13 cellular contexts compared by ENCODE assay signal in genomic region chr16:10510279-10510678, GRCh38.
A peak's percentile ranks its signal among the peaks of the same experiment; 100 is the strongest.
DNase-seq lines count a peak whose midpoint lies in the region; ATAC-seq and TF ChIP-seq lines count a peak whose summit lies in the region.
"Had no signal": no experiment of that assay in that cellular context is flagged by ENCODE, and none has a peak within 500 bp of the region (broad histone marks: within the 10 kb centered on the region; RNA-seq: fewer than 3 reads in every experiment).

No MANE protein-coding gene starts in this region.

- CTCF ChIA-PET in HEK293 (lab: Yijun Ruan, JAX): interaction anchor here (0.6 to 2.5 kb wide), 12 partner anchors 75 to 328 kb away, joined by 3 to 26 read pairs (median 4); partner anchors contain the start of gene GRIN2A

- peaks cover 4 to 5% of the 10 kb centered on the region in 2 donors for H3K36me3 Mint-ChIP-seq in activated T-cell treated with anti-CD3 and anti-CD28 coated beads, Interleukin-2, amount 50 U/mL, for 72 hours (ENCODE audit: insufficient read depth in 2 of 2)
- no peaks in the 10 kb centered on the region for H3K36me3 Mint-ChIP-seq in activated T-cell treated with anti-CD3 and anti-CD28 coated beads, Interleukin-2, amount 50 U/mL, for 4 hours (ENCODE audit: insufficient read depth)
- H3K36me3 Mint-ChIP-seq in stimulated activated memory B cell treated with anti-CD40 and anti-IgM and Interleukin-4, amounts not matched to agents 10 μg/mL and 1 μg/mL and 100 μg/mL, for 72 hours: no peaks in the 10 kb centered on the region
- H3K36me3 Mint-ChIP-seq: CD4-positive, CD25-positive, alpha-beta regulatory T cell; CD8-positive, alpha-beta memory T cell had no signal

- H3K27ac Mint-ChIP-seq in activated T-cell treated with anti-CD3 and anti-CD28 coated beads, Interleukin-2, amount 50 U/mL, for 72 hours: no peak overlapping the region
- peak overlapping the region; percentile 79 for H3K27ac Mint-ChIP-seq in stimulated activated memory B cell treated with anti-CD40 and anti-IgM and Interleukin-4, amounts not matched to agents 10 μg/mL and 1 μg/mL and 100 μg/mL, for 72 hours
- H3K27ac Mint-ChIP-seq: GM23338, HFFc6 had no signal

- peak overlapping the region; percentile 60 for H3K4me2 ChIP-seq in DOHH2 (ENCODE audit: low read length)
- H3K4me2 ChIP-seq: GM23338 had no signal

- H3K27me3 Mint-ChIP-seq in activated T-cell treated with anti-CD3 and anti-CD28 coated beads, Interleukin-2, amount 50 U/mL, for 72 hours (ENCODE audit: low read depth): no peaks in the 10 kb centered on the region
- no peaks in the 10 kb centered on the region for H3K27me3 Mint-ChIP-seq in activated T-cell treated with anti-CD3 and anti-CD28 coated beads, Interleukin-2, amount 50 U/mL, for 4 hours (ENCODE audit: low read depth)
- no peaks in the 10 kb centered on the region for H3K27me3 Mint-ChIP-seq in stimulated activated memory B cell treated with anti-CD40 and anti-IgM and Interleukin-4, amounts not matched to agents 10 μg/mL and 1 μg/mL and 100 μg/mL, for 72 hours
- H3K27me3 Mint-ChIP-seq: IgD-negative memory B cell had no signal

- no peaks in the 10 kb centered on the region for H3K27me3 ChIP-seq in DOHH2 (ENCODE audit: control insufficient read depth, low read length)
- H3K27me3 ChIP-seq: BE2C had no signal

- H3K4me1 ChIP-seq in DOHH2 (ENCODE audit: control insufficient read depth, low read length) (peaks cover 50% of the 10 kb centered on the region), HEK293 (ENCODE audit: control insufficient read depth, insufficient read depth, low read length) (no peaks in the 10 kb centered on the region)
- H3K4me1 ChIP-seq: BE2C had no signal

- H3K4me3 ChIP-seq in DOHH2 (ENCODE audit: low read length) (no peak overlapping the region), HEK293 (ENCODE audit: low read depth, low read length) (no peak overlapping the region)
- H3K4me3 ChIP-seq: GM23338 had no signal

- H3K9me3 ChIP-seq in DOHH2 (ENCODE audit: control insufficient read depth, insufficient read depth, low read length): no peaks in the 10 kb centered on the region
- no peaks in the 10 kb centered on the region for H3K9me3 ChIP-seq in HEK293 (ENCODE audit: control insufficient read depth, insufficient read depth, low read depth, low read length)
- H3K9me3 ChIP-seq: BE2C had no signal

- H3K9me3 Mint-ChIP-seq in activated T-cell treated with anti-CD3 and anti-CD28 coated beads, Interleukin-2, amount 50 U/mL, for 72 hours: no peaks in the 10 kb centered on the region
- H3K9me3 Mint-ChIP-seq in activated T-cell treated with anti-CD3 and anti-CD28 coated beads, Interleukin-2, amount 50 U/mL, for 4 hours: no peaks in the 10 kb centered on the region
- H3K9me3 Mint-ChIP-seq in stimulated activated memory B cell treated with anti-CD40 and anti-IgM and Interleukin-4, amounts not matched to agents 10 μg/mL and 1 μg/mL and 100 μg/mL, for 72 hours: peaks cover 2% of the 10 kb centered on the region
- H3K9me3 Mint-ChIP-seq: CD8-positive, alpha-beta memory T cell; HFFc6; IgD-negative memory B cell had no signal

- peaks cover 30% of the 10 kb centered on the region for H3K4me1 Mint-ChIP-seq in activated T-cell treated with anti-CD3 and anti-CD28 coated beads, Interleukin-2, amount 50 U/mL, for 72 hours (ENCODE audit: low read depth)
- peaks cover 16% of the 10 kb centered on the region for H3K4me1 Mint-ChIP-seq in activated T-cell treated with anti-CD3 and anti-CD28 coated beads, Interleukin-2, amount 50 U/mL, for 4 hours (ENCODE audit: low read depth)
- peaks cover 37% of the 10 kb centered on the region for H3K4me1 Mint-ChIP-seq in stimulated activated memory B cell treated with anti-CD40 and anti-IgM and Interleukin-4, amounts not matched to agents 10 μg/mL and 1 μg/mL and 100 μg/mL, for 72 hours

- POLR2A ChIA-PET in HEK293 (lab: Yijun Ruan, JAX): no interaction called here

- no peak for DNase-seq in activated T-cell treated with anti-CD3 and anti-CD28 coated beads, Interleukin-2, amount 50 U/mL, for 72 hours
- no peak for DNase-seq in activated T-cell treated with anti-CD3 and anti-CD28 coated beads, Interleukin-2, amount 50 U/mL, for 4 hours

- no peak for TF ChIP-seq CTCF in DOHH2 (IDR thresholded peaks at IDR 0.05; ENCODE audit: low read depth, low read length, poor library complexity, severe bottlenecking)
- TF ChIP-seq CTCF in HEK293 (tag by site-specific recombination; IDR thresholded peaks at IDR 0.05): no peak

- H3K36me3 ChIP-seq in DOHH2 (ENCODE audit: control insufficient read depth, low read length) (no peaks in the 10 kb centered on the region), HEK293 (ENCODE audit: control insufficient read depth in 2 of 2, insufficient read depth in 1 of 2, low read length in 2 of 2) (no peaks in the 10 kb centered on the region)
- H3K36me3 ChIP-seq: BE2C had no signal

- H3K27ac ChIP-seq in DOHH2 (ENCODE audit: low read depth, low read length): no peak overlapping the region
- no peak overlapping the region for H3K27ac ChIP-seq in HEK293 (ENCODE audit: extremely low read depth, low read depth, low read length)

- no peak for ATAC-seq in activated T-cell treated with anti-CD3 and anti-CD28 coated beads, Interleukin-2, amount 50 U/mL, for 72 hours (replicated peaks in 1 of 2)
- no peak for ATAC-seq in activated T-cell treated with anti-CD3 and anti-CD28 coated beads, Interleukin-2, amount 50 U/mL, for 4 hours
- ATAC-seq in stimulated activated memory B cell treated with anti-CD40 and anti-IgM and Interleukin-4, amounts not matched to agents 10 μg/mL and 1 μg/mL and 100 μg/mL, for 72 hours: no peak
- no peak for ATAC-seq in GM18867 (IDR thresholded peaks at IDR 0.05; ENCODE audit: unreplicated experiment)
- no peak for ATAC-seq in GM18517 (IDR thresholded peaks at IDR 0.05; ENCODE audit: unreplicated experiment)

- H4K20me1 ChIP-seq in DOHH2 (ENCODE audit: control insufficient read depth, insufficient read depth, low read depth, low read length): no peaks in the 10 kb centered on the region

- no peaks in the 10 kb centered on the region for H3K79me2 ChIP-seq in DOHH2 (ENCODE audit: control insufficient read depth, low read length)

- H3F3A ChIP-seq in DOHH2 (ENCODE audit: control insufficient read depth, insufficient read depth): no peaks in the 10 kb centered on the region

- peak overlapping the region; percentile 6 to 56 for H3K4me3 Mint-ChIP-seq in activated T-cell treated with anti-CD3 and anti-CD28 coated beads, Interleukin-2, amount 50 U/mL, for 72 hours
- H3K4me3 Mint-ChIP-seq in activated T-cell treated with anti-CD3 and anti-CD28 coated beads, Interleukin-2, amount 50 U/mL, for 4 hours: no peak overlapping the region
- H3K4me3 Mint-ChIP-seq in stimulated activated memory B cell treated with anti-CD40 and anti-IgM and Interleukin-4, amounts not matched to agents 10 μg/mL and 1 μg/mL and 100 μg/mL, for 72 hours: peak overlapping the region; percentile 41
- H3K4me3 Mint-ChIP-seq: CD4-positive, CD25-positive, alpha-beta regulatory T cell; GM23338; HFFc6; IgD-negative memory B cell had no signal

- H3K9me2 ChIP-seq in DOHH2 (replicated peaks; ENCODE audit: control insufficient read depth, low read length): no peaks in the 10 kb centered on the region

TF ChIP-seq in HEK293, 187 proteins besides CTCF, POLR2A, EP300 and RAD21 (continues in another document):
- TF ChIP-seq, protein P1, sequence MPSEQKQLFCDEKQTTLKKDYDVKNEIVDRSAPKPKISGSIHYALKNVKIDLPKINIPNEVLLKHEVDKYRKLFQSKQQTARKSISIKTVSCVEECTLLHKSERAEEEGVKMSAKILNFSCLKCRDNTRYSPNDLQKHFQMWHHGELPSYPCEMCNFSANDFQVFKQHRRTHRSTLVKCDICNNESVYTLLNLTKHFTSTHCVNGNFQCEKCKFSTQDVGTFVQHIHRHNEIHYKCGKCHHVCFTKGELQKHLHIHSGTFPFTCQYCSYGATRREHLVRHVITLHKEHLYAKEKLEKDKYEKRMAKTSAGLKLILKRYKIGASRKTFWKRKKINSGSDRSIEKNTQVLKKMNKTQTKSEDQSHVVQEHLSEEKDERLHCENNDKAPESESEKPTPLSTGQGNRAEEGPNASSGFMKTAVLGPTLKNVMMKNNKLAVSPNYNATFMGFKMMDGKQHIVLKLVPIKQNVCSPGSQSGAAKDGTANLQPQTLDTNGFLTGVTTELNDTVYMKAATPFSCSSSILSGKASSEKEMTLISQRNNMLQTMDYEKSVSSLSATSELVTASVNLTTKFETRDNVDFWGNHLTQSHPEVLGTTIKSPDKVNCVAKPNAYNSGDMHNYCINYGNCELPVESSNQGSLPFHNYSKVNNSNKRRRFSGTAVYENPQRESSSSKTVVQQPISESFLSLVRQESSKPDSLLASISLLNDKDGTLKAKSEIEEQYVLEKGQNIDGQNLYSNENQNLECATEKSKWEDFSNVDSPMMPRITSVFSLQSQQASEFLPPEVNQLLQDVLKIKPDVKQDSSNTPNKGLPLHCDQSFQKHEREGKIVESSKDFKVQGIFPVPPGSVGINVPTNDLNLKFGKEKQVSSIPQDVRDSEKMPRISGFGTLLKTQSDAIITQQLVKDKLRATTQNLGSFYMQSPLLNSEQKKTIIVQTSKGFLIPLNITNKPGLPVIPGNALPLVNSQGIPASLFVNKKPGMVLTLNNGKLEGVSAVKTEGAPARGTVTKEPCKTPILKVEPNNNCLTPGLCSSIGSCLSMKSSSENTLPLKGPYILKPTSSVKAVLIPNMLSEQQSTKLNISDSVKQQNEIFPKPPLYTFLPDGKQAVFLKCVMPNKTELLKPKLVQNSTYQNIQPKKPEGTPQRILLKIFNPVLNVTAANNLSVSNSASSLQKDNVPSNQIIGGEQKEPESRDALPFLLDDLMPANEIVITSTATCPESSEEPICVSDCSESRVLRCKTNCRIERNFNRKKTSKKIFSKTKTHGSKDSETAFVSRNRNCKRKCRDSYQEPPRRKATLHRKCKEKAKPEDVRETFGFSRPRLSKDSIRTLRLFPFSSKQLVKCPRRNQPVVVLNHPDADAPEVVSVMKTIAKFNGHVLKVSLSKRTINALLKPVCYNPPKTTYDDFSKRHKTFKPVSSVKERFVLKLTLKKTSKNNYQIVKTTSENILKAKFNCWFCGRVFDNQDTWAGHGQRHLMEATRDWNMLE (tag by site-specific recombination; conservative IDR thresholded peaks at IDR 0.05; ENCODE audit: low read depth): no peak
- no peak for TF ChIP-seq ZNF423 (tag by site-specific recombination; IDR thresholded peaks at IDR 0.05)
- TF ChIP-seq MYNN (tag by site-specific recombination; IDR thresholded peaks at IDR 0.05; ENCODE audit: borderline replicate concordance): no peak
- TF ChIP-seq SCRT1 (tag by site-specific recombination; IDR thresholded peaks at IDR 0.05; ENCODE audit: borderline replicate concordance): no peak
